14 cellular contexts compared by ENCODE assay signal in genomic region chr9:106868096-106868495, GRCh38.
DNase-seq lines count a peak whose midpoint lies in the region; ATAC-seq and TF ChIP-seq lines count a peak whose summit lies in the region.
"Had no signal": no experiment of that assay in that cellular context is flagged by ENCODE, and none has a peak within 500 bp of the region (broad histone marks: within the 10 kb centered on the region; RNA-seq: fewer than 3 reads in every experiment).

No MANE protein-coding gene starts in this region.

- peak overlapping the region; percentile 77 for H3K4me2 ChIP-seq in Loucy (ENCODE audit: low read depth, low read length, poor library complexity, severe bottlenecking)

- H3K9ac ChIP-seq in Loucy (ENCODE audit: low read depth, low read length, poor library complexity, severe bottlenecking), result no peak overlapping the region
- peak overlapping the region in 1 of 2 donors; percentile 2 for H3K9ac ChIP-seq in stomach smooth muscle (ENCODE audit: low read length in 2 of 2)

- no peaks in the 10 kb centered on the region for H3K9me2 ChIP-seq in Loucy (replicated peaks; ENCODE audit: low read depth, low read length)

- H2AFZ ChIP-seq in Loucy (ENCODE audit: low read length), result no peak overlapping the region

- no peaks in the 10 kb centered on the region for H3F3A ChIP-seq in Loucy (ENCODE audit: low read depth)

- no peak for ATAC-seq in GM19395 (IDR thresholded peaks at IDR 0.05; ENCODE audit: unreplicated experiment)
- ATAC-seq: activated CD8-positive, alpha-beta memory T cell treated with anti-CD3 and anti-CD28 coated beads, Interleukin-2, amount 10 ng/mL, durations not matched to agents 7 days and 5 days; T-cell had no signal

- no peaks in the 10 kb centered on the region for H3K9me3 ChIP-seq in Loucy (ENCODE audit: insufficient read depth, low read depth, low read length)
- no peaks in the 10 kb centered on the region for H3K9me3 ChIP-seq in muscle layer of duodenum (ENCODE audit: control insufficient read depth in 1 of 2, low read length in 2 of 2)
- no peaks in the 10 kb centered on the region for H3K9me3 ChIP-seq in stomach smooth muscle (ENCODE audit: control insufficient read depth in 2 of 2, low read length in 2 of 2)

- H3K36me3 ChIP-seq in Loucy (ENCODE audit: insufficient read depth, low read length) (no peaks in the 10 kb centered on the region), muscle layer of duodenum (ENCODE audit: control insufficient read depth in 1 of 2, insufficient read depth in 2 of 2, low read length in 2 of 2) (no peaks in the 10 kb centered on the region), stomach smooth muscle (ENCODE audit: control insufficient read depth in 2 of 2, insufficient read depth in 2 of 2, low read length in 2 of 2) (no peaks in the 10 kb centered on the region)

- DNase-seq in coronary artery (ENCODE audit: low spot score) (no peak), NCI-H1694 (lab: John Stamatoyannopoulos, UW) (no peak), GF-D8 (lab: John Stamatoyannopoulos, UW) (no peak)
- no peak for DNase-seq in stimulated activated CD4-positive, alpha-beta T cell treated with anti-CD3 and anti-CD28 coated beads, Interleukin-4, amount 100 ng/mL, for 24 hours
- DNase-seq: activated B cell treated with CpG ODN at 0.5 μM for 24 hours; activated CD8-positive, alpha-beta memory T cell treated with anti-CD3 and anti-CD28 coated beads, Interleukin-2, amount 10 ng/mL, durations not matched to agents 7 days and 5 days; activated naive CD4-positive, alpha-beta T cell treated with anti-CD3 and anti-CD28 coated beads, Interleukin-2, amount 50 U/mL, for 16 hours; NCI-H1930; NCI-H526; T-cell had no signal

- H4K20me1 ChIP-seq in Loucy (ENCODE audit: insufficient read depth, low read length, poor library complexity, severe bottlenecking), result peaks cover 7% of the 10 kb centered on the region

- H3K4me3 ChIP-seq in Loucy (ENCODE audit: low read length, poor library complexity, severe bottlenecking) (no peak overlapping the region), coronary artery (no peak overlapping the region), muscle layer of duodenum (ENCODE audit: low read depth in 1 of 2, low read length in 2 of 2) (no peak overlapping the region), stomach smooth muscle (ENCODE audit: low read length in 2 of 2) (no peak overlapping the region)

- TF ChIP-seq CTCF in Loucy (conservative IDR thresholded peaks at IDR 0.05; ENCODE audit: low read length) (no peak), coronary artery (IDR thresholded peaks at IDR 0.05) (no peak)

- H3K79me2 ChIP-seq in Loucy (ENCODE audit: insufficient read depth, low read length), result peaks cover 73% of the 10 kb centered on the region

- H3K27ac ChIP-seq in coronary artery, result peak overlapping the region; percentile 33 to 74
- peak overlapping the region; percentile 21 for H3K27ac ChIP-seq in muscle layer of duodenum (ENCODE audit: low read length)
- peak overlapping the region; percentile 61 for H3K27ac ChIP-seq in stomach smooth muscle (ENCODE audit: low read length)

- no peaks in the 10 kb centered on the region for H3K27me3 ChIP-seq in Loucy (ENCODE audit: insufficient read depth, low read length, poor library complexity, severe bottlenecking)
- no peaks in the 10 kb centered on the region for H3K27me3 ChIP-seq in muscle layer of duodenum (ENCODE audit: low read depth, low read length)
- H3K27me3 ChIP-seq in stomach smooth muscle (ENCODE audit: control insufficient read depth in 1 of 2, insufficient read depth in 2 of 2, low read length in 2 of 2), result no peaks in the 10 kb centered on the region

- peaks cover 12% of the 10 kb centered on the region for H3K4me1 ChIP-seq in Loucy (ENCODE audit: insufficient read depth, low read length, poor library complexity, severe bottlenecking)
- H3K4me1 ChIP-seq in muscle layer of duodenum (ENCODE audit: control insufficient read depth in 1 of 2, insufficient read depth in 2 of 2, low read length in 2 of 2), result peaks cover 19 to 52% of the 10 kb centered on the region in 2 donors
- H3K4me1 ChIP-seq in stomach smooth muscle (ENCODE audit: control insufficient read depth, insufficient read depth, low read length), result peaks cover 43% of the 10 kb centered on the region
